20 cellular contexts compared by ENCODE assay signal in the genomic region with DNA sequence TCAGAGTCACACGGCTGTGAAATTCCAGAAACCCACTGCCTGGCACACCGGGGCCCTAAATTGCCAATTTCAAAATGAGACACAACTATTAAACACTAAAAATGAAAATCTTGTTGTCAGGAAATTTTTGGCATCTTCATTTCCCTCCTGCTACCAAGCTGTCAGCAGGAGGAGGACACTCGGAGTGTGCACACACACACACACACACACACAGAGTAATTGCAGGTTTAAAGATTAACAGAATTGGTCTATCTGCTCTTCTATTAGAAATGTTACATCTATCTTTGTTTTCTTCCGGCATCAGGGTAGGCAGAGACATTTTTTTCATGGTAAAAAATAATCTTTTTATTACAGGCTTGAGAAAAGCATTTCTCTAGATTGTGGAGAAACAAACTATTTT.
DNase-seq lines count a peak whose midpoint lies in the region; ATAC-seq, FAIRE-seq and TF ChIP-seq lines count a peak whose summit lies in the region.
"Had no signal": no experiment of that assay in that cellular context is flagged by ENCODE, and none has a peak within 500 bp of the region (broad histone marks: within the 10 kb centered on the region; RNA-seq: fewer than 3 reads in every experiment).

No MANE protein-coding gene starts in this region.

- TF ChIP-seq CTCF in VCaP (conservative IDR thresholded peaks at IDR 0.05): no peak
- TF ChIP-seq CTCF in neural progenitor cell (IDR thresholded peaks at IDR 0.05): no peak

- H3K4me3 Mint-ChIP-seq in neural progenitor cell: no peak overlapping the region
- H3K4me3 Mint-ChIP-seq in activated CD4-positive, alpha-beta T cell treated with anti-CD3 and anti-CD28 coated beads for 36 hours: no peak overlapping the region
- H3K4me3 Mint-ChIP-seq: CD4-positive, CD25-positive, alpha-beta regulatory T cell; CD8-positive, alpha-beta memory T cell; H9; IgD-negative memory B cell had no signal

- CTCF ChIA-PET in activated CD4-positive, alpha-beta T cell treated with anti-CD3 and anti-CD28 coated beads for 36 hours (lab: Charles Lee): no interaction called here

- peaks cover 16% of the 10 kb centered on the region for H3K4me1 Mint-ChIP-seq in neural progenitor cell
- H3K4me1 Mint-ChIP-seq in activated CD4-positive, alpha-beta T cell treated with anti-CD3 and anti-CD28 coated beads for 36 hours: no peaks in the 10 kb centered on the region
- H3K4me1 Mint-ChIP-seq: CD4-positive, CD25-positive, alpha-beta regulatory T cell; CD8-positive, alpha-beta memory T cell; IgD-negative memory B cell had no signal

- H3K27ac ChIP-seq in VCaP (peak overlapping the region; percentile 18; the same call in 1 of the 2 replicates), neural progenitor cell (no peak overlapping the region)

- no peaks in the 10 kb centered on the region for H3K36me3 ChIP-seq in neural progenitor cell
- H3K36me3 ChIP-seq: BE2C had no signal

- POLR2A ChIA-PET in activated CD4-positive, alpha-beta T cell treated with anti-CD3 and anti-CD28 coated beads for 36 hours (lab: Charles Lee): interaction anchor here (0.6 kb wide), 1 partner anchor 1195 kb away, joined by 4 read pairs; no protein-coding TSS in a partner anchor

- no peak overlapping the region for H2AFZ ChIP-seq in neural progenitor cell (replicated peaks)

- H3K79me2 ChIP-seq in neural progenitor cell (ENCODE audit: low read depth): no peaks in the 10 kb centered on the region

- FAIRE-seq in islet of Langerhans (lab: Jason Lieb, UNC): peak; percentile 81
- FAIRE-seq: D721Med, H1, HTR-8/SVneo had no signal

- intact Hi-C loops in activated CD4-positive, alpha-beta T cell treated with anti-CD3 and anti-CD28 coated beads for 36 hours (cut with DNase I, micrococcal nuclease): no loop called here

- H3K27ac Mint-ChIP-seq in neural progenitor cell: peak overlapping the region; percentile 40
- no peak overlapping the region for H3K27ac Mint-ChIP-seq in activated CD4-positive, alpha-beta T cell treated with anti-CD3 and anti-CD28 coated beads for 36 hours
- H3K27ac Mint-ChIP-seq: CD4-positive, CD25-positive, alpha-beta regulatory T cell; CD8-positive, alpha-beta memory T cell; H9; IgD-negative memory B cell had no signal

- no peaks in the 10 kb centered on the region for H3K9me3 ChIP-seq in neural progenitor cell (ENCODE audit: low read depth)
- H3K9me3 ChIP-seq: BE2C, Caco-2 had no signal

- H3K36me3 Mint-ChIP-seq in neural progenitor cell: no peaks in the 10 kb centered on the region
- no peaks in the 10 kb centered on the region for H3K36me3 Mint-ChIP-seq in activated CD4-positive, alpha-beta T cell treated with anti-CD3 and anti-CD28 coated beads for 36 hours (ENCODE audit: low read depth)
- H3K36me3 Mint-ChIP-seq: CD4-positive, CD25-positive, alpha-beta regulatory T cell; CD8-positive, alpha-beta memory T cell; IgD-negative memory B cell had no signal

- H3K4me2 ChIP-seq in neural progenitor cell: no peak overlapping the region

- no peaks in the 10 kb centered on the region for H3K27me3 ChIP-seq in neural progenitor cell
- H3K27me3 ChIP-seq: BE2C had no signal

- no peak overlapping the region for H3K9ac ChIP-seq in neural progenitor cell

- no peaks in the 10 kb centered on the region for H3F3A ChIP-seq in neural progenitor cell (ENCODE audit: low read depth)

- peak; percentile 59 for DNase-seq in DMS53 (lab: John Stamatoyannopoulos, UW)
- no peak for DNase-seq in neural progenitor cell (ENCODE audit: low spot score)
- no peak for DNase-seq in COLO829 (ENCODE audit: low spot score)
- DNase-seq in activated CD4-positive, alpha-beta T cell treated with anti-CD3 and anti-CD28 coated beads for 36 hours: no peak
- DNase-seq in T1000 (lab: John Stamatoyannopoulos, UW): no peak
- DNase-seq: BE2C; C1 segment of cervical spinal cord; Caco-2; CD4-positive, CD25-positive, alpha-beta regulatory T cell; CD8-positive, alpha-beta memory T cell; DMS79 treated with DMSO at 0.1 percent for 48 hours; GF-D8; H9 had no signal

- ATAC-seq in esophagus mucosa: no peak
- ATAC-seq in activated CD4-positive, alpha-beta T cell treated with anti-CD3 and anti-CD28 coated beads for 36 hours: no peak

- H3K27me3 Mint-ChIP-seq in neural progenitor cell (ENCODE audit: insufficient read depth, low read depth): peaks cover 2% of the 10 kb centered on the region
- H3K27me3 Mint-ChIP-seq in activated CD4-positive, alpha-beta T cell treated with anti-CD3 and anti-CD28 coated beads for 36 hours: no peaks in the 10 kb centered on the region
- H3K27me3 Mint-ChIP-seq: IgD-negative memory B cell had no signal

- H3K9me3 Mint-ChIP-seq in neural progenitor cell: no peaks in the 10 kb centered on the region
- H3K9me3 Mint-ChIP-seq in activated CD4-positive, alpha-beta T cell treated with anti-CD3 and anti-CD28 coated beads for 36 hours (ENCODE audit: low read depth): no peaks in the 10 kb centered on the region
- H3K9me3 Mint-ChIP-seq: H9 had no signal

- no peaks in the 10 kb centered on the region for H4K20me1 ChIP-seq in neural progenitor cell (ENCODE audit: low read depth)

- H3K4me3 ChIP-seq in neural progenitor cell: no peak overlapping the region

- H3K4me1 ChIP-seq in neural progenitor cell: peaks cover 11% of the 10 kb centered on the region
- H3K4me1 ChIP-seq: Caco-2 had no signal
